ENCODE assay signal across 8 cellular contexts in genomic region chr12:123388218-123388947, GRCh38. TPM values are rescaled to one million over a fixed set of nuclear protein-coding genes. Genes with fewer than 3 reads are reported as not detected.
A peak's percentile ranks its signal among the peaks of the same experiment; 100 is the strongest.
DNase-seq lines count a peak whose midpoint lies in the region; ATAC-seq and TF ChIP-seq lines count a peak whose summit lies in the region.

No MANE protein-coding gene starts in this region.

- ATAC-seq in HG02852 (IDR thresholded peaks at IDR 0.05; ENCODE audit: unreplicated experiment) (peak; percentile 38), left lobe of liver (peak; percentile 71), GM18517 (IDR thresholded peaks at IDR 0.05; ENCODE audit: unreplicated experiment) (no peak)

- H3K4me3 ChIP-seq in coronary artery, result peak overlapping the region; percentile 82

- peaks cover 34% of the 10 kb centered on the region for H3K36me3 Mint-ChIP-seq in activated CD4-positive, alpha-beta T cell treated with anti-CD3 and anti-CD28 coated beads, Interleukin-2, amount 10 ng/mL, durations not matched to agents 24 days and 14 days (ENCODE audit: low read depth)

- TF ChIP-seq CTCF in GM13976 (IDR thresholded peaks at IDR 0.05; ENCODE audit: borderline replicate concordance, control extremely low read depth, extremely low read depth, insufficient read depth, missing control alignments) (no peak), coronary artery (IDR thresholded peaks at IDR 0.05) (no peak)

- peak overlapping the region; percentile 89 for H3K27ac Mint-ChIP-seq in activated CD4-positive, alpha-beta T cell treated with anti-CD3 and anti-CD28 coated beads, Interleukin-2, amount 10 ng/mL, durations not matched to agents 24 days and 14 days

- H3K27me3 Mint-ChIP-seq in activated CD4-positive, alpha-beta T cell treated with anti-CD3 and anti-CD28 coated beads, Interleukin-2, amount 10 ng/mL, durations not matched to agents 24 days and 14 days, result no peaks in the 10 kb centered on the region

- intact Hi-C loops in activated CD4-positive, alpha-beta T cell treated with anti-CD3 and anti-CD28 coated beads, Interleukin-2, amount 10 ng/mL, durations not matched to agents 24 days and 14 days (cut with micrococcal nuclease), result loop anchor here (1.0 to 5.0 kb wide), 3 partner anchors 23 to 194 kb away; partner anchors contain the start of genes SNRNP35 and TMED2

- peaks cover 35% of the 10 kb centered on the region for H3K4me1 Mint-ChIP-seq in activated CD4-positive, alpha-beta T cell treated with anti-CD3 and anti-CD28 coated beads, Interleukin-2, amount 10 ng/mL, durations not matched to agents 24 days and 14 days

- H3K27ac ChIP-seq in coronary artery, result peak overlapping the region; percentile 78 to 95

- H3K9me3 Mint-ChIP-seq in activated CD4-positive, alpha-beta T cell treated with anti-CD3 and anti-CD28 coated beads, Interleukin-2, amount 10 ng/mL, durations not matched to agents 24 days and 14 days, result no peaks in the 10 kb centered on the region

- peak overlapping the region; percentile 85 for H3K4me3 Mint-ChIP-seq in activated CD4-positive, alpha-beta T cell treated with anti-CD3 and anti-CD28 coated beads, Interleukin-2, amount 10 ng/mL, durations not matched to agents 24 days and 14 days

- DNase-seq in GM13976 (ENCODE audit: low spot score) (peak; percentile 95), NCI-H345 treated with DMSO at 0.1 percent for 48 hours (lab: John Stamatoyannopoulos, UW; ENCODE audit: unreplicated experiment) (peak; percentile 37), coronary artery (ENCODE audit: low spot score) (peak; percentile 92), left lobe of liver (ENCODE audit: low spot score) (peak; percentile 83)
- DNase-seq in activated CD4-positive, alpha-beta T cell treated with anti-CD3 and anti-CD28 coated beads, Interleukin-2, amount 10 ng/mL, durations not matched to agents 24 days and 14 days, result peak; percentile 95
- DNase-seq in stimulated activated CD4-positive, alpha-beta T cell treated with anti-CD3 and anti-CD28 coated beads, Interleukin-2, amount 100 ng/mL, for 48 hours, result peak; percentile 60 to 66

- in situ Hi-C loops in GM13976 (cut with MboI; ENCODE audit: low sequenced_read_pairs, unreplicated experiment), result no loop called here

RNA-seq across cellular contexts. Expression of gene KMT5A, which starts 4.5 kb away (rescaled TPM):
- total RNA-seq in activated CD4-positive, alpha-beta T cell treated with anti-CD3 and anti-CD28 coated beads, Interleukin-2, amount 10 ng/mL, durations not matched to agents 24 days and 14 days, result 63.7 and 67.3 TPM in 2 replicates
- total RNA-seq in left lobe of liver, result 14.7 TPM

RNA-seq across cellular contexts. Expression of gene SBNO1, which starts 23.7 kb away (rescaled TPM):
- 54.2 and 56.1 TPM in 2 replicates for total RNA-seq in activated CD4-positive, alpha-beta T cell treated with anti-CD3 and anti-CD28 coated beads, Interleukin-2, amount 10 ng/mL, durations not matched to agents 24 days and 14 days
- total RNA-seq in left lobe of liver, result 13.8 TPM

RNA-seq across cellular contexts. Expression of gene RILPL2, which starts 48.1 kb away (rescaled TPM):
- 17.2 TPM in 2 replicates for total RNA-seq in activated CD4-positive, alpha-beta T cell treated with anti-CD3 and anti-CD28 coated beads, Interleukin-2, amount 10 ng/mL, durations not matched to agents 24 days and 14 days
- total RNA-seq in left lobe of liver, result 2.7 TPM

Comparison
In these comparisons a context has a peak if more than half of its experiments do, and no peak if none do; other contexts are left out.
1. DNase-seq: peak in every context shown above with its lines; median percentile 95 in GM13976; 95 in activated CD4-positive, alpha-beta T cell treated with anti-CD3 and anti-CD28 coated beads, Interleukin-2, amount 10 ng/mL, durations not matched to agents 24 days and 14 days; 92 in coronary artery; 83 in left lobe of liver; 63 in stimulated activated CD4-positive, alpha-beta T cell treated with anti-CD3 and anti-CD28 coated beads, Interleukin-2, amount 100 ng/mL, for 48 hours; 37 in NCI-H345 treated with DMSO at 0.1 percent for 48 hours.